ENCODE assay signal across 8 cellular contexts in the genomic region with DNA sequence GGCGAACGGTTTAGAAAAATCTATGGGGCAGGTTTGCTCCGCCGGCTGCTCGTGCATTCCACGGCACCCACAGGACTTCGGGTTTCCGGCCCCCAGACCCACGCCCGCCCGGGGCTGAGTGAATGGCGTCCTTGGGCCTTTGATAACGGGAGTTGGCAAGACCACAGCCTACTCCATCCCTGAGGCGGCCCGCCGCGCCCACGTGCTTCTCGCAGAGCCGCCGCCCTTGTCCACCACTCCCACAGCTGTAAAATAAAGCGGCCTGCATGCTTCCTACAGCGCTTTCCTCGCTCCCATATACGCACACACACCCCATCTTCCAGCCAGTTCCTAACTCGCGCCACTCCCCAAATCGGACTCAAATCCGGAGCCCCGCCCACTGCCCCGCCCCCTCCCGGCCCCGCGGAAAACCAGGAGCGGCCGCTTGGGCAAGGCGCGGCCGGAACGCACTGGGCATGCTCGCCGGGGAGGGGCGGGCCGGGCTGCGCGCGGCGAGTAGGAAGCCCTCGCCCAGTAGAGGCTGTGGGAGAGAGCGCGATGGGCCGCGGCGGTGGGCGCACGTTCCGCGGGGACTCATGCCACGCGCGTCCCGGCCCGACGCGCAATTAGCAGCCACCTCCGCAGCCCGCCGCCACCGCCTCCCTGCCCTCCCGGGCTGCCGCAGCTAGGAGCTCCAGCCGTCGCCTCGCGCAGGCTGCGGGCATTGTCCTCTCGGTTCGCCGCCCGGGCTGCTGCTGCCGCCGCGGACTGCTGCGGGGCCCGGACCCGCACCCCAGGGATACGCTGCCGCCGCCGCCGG. TPM values are rescaled to one million over a fixed set of nuclear protein-coding genes. Genes with fewer than 3 reads are reported as not detected.
DNase-seq lines count a peak whose midpoint lies in the region; ATAC-seq, FAIRE-seq and TF ChIP-seq lines count a peak whose summit lies in the region.

RAP2B (plus strand) TSS at position 513 of the 799 bp plus-strand sequence. CDS start 468 bp downstream, outside the sequence.

- TF ChIP-seq RAD21 in HepG2 (CRISPR knock-in tag; IDR thresholded peaks at IDR 0.05): peak; percentile 33; the same call in 1 of the 2 replicates

- peak within 1 kb of the TSS; percentile 83 for H3K27ac ChIP-seq in HepG2 (ENCODE audit: extremely low read length, insufficient read depth, low read length)

- POLR2A ChIA-PET in HepG2 (lab: Yijun Ruan, JAX): interaction anchor here (0.9 to 2.1 kb wide), 8 partner anchors 8 to 959 kb away, joined by 3 to 15 read pairs (median 4); partner anchors contain the start of gene ARHGEF26

- peak; percentile 51 for ATAC-seq in GM19035 (IDR thresholded peaks at IDR 0.05; ENCODE audit: unreplicated experiment)
- ATAC-seq in HG03342 (IDR thresholded peaks at IDR 0.05; ENCODE audit: unreplicated experiment): peak; percentile 45
- peak; percentile 79 for ATAC-seq in HepG2

- H3K4me3 ChIP-seq in AG10803 (ENCODE audit: low read length) (peak within 1 kb of the TSS; percentile 96), HepG2 (replicated peaks in 1 of 3; ENCODE audit: insufficient read depth in 1 of 3, low read depth in 2 of 3, low read length in 3 of 3) (peak within 1 kb of the TSS; percentile 85 to 94 (median 94))

- H2AFZ ChIP-seq in HepG2 (ENCODE audit: low read length): no peak within 1 kb of the TSS

- H3K27ac Mint-ChIP-seq in dendritic cell treated with granulocyte-macrophage colony-stimulating factor and Interleukin-4, amounts not matched to agents 40 ng/mL and 50 ng/mL, for 4 days: peak within 1 kb of the TSS; percentile 100

- H3K27me3 Mint-ChIP-seq in dendritic cell treated with granulocyte-macrophage colony-stimulating factor and Interleukin-4, amounts not matched to agents 40 ng/mL and 50 ng/mL, for 4 days: no peaks in the 10 kb centered on the region

- H3K9me3 Mint-ChIP-seq in dendritic cell treated with granulocyte-macrophage colony-stimulating factor and Interleukin-4, amounts not matched to agents 40 ng/mL and 50 ng/mL, for 4 days: no peaks in the 10 kb centered on the region

- TF ChIP-seq EP300 in HepG2 (IDR thresholded peaks at IDR 0.05; ENCODE audit: low read depth in 2 of 2, low read length in 2 of 2) (0 out of 4 replicates have a peak, but pooled peaks of 1 of the 2 experiments have one; percentile 6), HepG2 (CRISPR knock-in tag; IDR thresholded peaks at IDR 0.05; ENCODE audit: borderline replicate concordance) (no peak)

- H3K36me3 ChIP-seq in HepG2 (replicated peaks in 1 of 2; ENCODE audit: control insufficient read depth in 1 of 2, insufficient read depth in 2 of 2, low read length in 2 of 2): no peaks in the 10 kb centered on the region

- in situ Hi-C loops in HepG2 (cut with HindIII; ENCODE audit: extremely low pct_ligation_motif_present, low pct_unique_long_range_greater_than_20kb): no loop called here

- under 1% methylated on average over 19 of the region's 91 CpGs for WGBS in HepG2 (ENCODE audit: low lambda C conversion rate)

- no peak for TF ChIP-seq CTCF in AG10803 (conservative IDR thresholded peaks at IDR 0.05; ENCODE audit: low read length)
- no peak for TF ChIP-seq CTCF in HepG2 (CRISPR knock-in tag; IDR thresholded peaks at IDR 0.05)

- CTCF ChIA-PET in HepG2 (lab: Yijun Ruan, JAX; ENCODE audit: low intra/inter-chr PET ratio, low total read pairs): no interaction called here

- BruUV-seq in HepG2 (replicated peaks; lab: Mats Ljungman, UMichigan): no TSS peak

- H3K79me2 ChIP-seq in HepG2 (ENCODE audit: insufficient read depth, low read length): peaks cover 41% of the 10 kb centered on the region

- H3K9ac ChIP-seq in HepG2 (ENCODE audit: insufficient read depth, low read depth, low read length): peak within 1 kb of the TSS; percentile 85

- no peaks in the 10 kb centered on the region; a peak in 1 of 5 replicates for H3K27me3 ChIP-seq in HepG2 (ENCODE audit: control insufficient read depth in 1 of 2, insufficient read depth in 2 of 2, low read length in 2 of 2)

- H3K4me3 Mint-ChIP-seq in dendritic cell treated with granulocyte-macrophage colony-stimulating factor and Interleukin-4, amounts not matched to agents 40 ng/mL and 50 ng/mL, for 4 days: peak within 1 kb of the TSS; percentile 88

- FAIRE-seq in HepG2 (lab: Jason Lieb, UNC): no peak

- peak in 1 of 2 experiments; percentile 65; a peak in 2 of 4 replicates for TF ChIP-seq POLR2A in HepG2 (IDR thresholded peaks at IDR 0.05; ENCODE audit: insufficient read depth in 1 of 2, low read depth in 2 of 2, low read length in 2 of 2)

- H3K36me3 Mint-ChIP-seq in dendritic cell treated with granulocyte-macrophage colony-stimulating factor and Interleukin-4, amounts not matched to agents 40 ng/mL and 50 ng/mL, for 4 days (ENCODE audit: low read depth): peaks cover 56% of the 10 kb centered on the region

- H3K9me3 ChIP-seq in HepG2 (ENCODE audit: low read length): no peaks in the 10 kb centered on the region

- H3K4me1 ChIP-seq in HepG2 (ENCODE audit: insufficient read depth, low read length): peaks cover 57% of the 10 kb centered on the region

- intact Hi-C loops in dendritic cell treated with granulocyte-macrophage colony-stimulating factor and Interleukin-4, amounts not matched to agents 40 ng/mL and 50 ng/mL, for 4 days (cut with micrococcal nuclease): loop anchor here (1.0 to 5.0 kb wide), 3 partner anchors 35 to 127 kb away; no protein-coding TSS in a partner anchor
- intact Hi-C loops in HepG2 (cut with micrococcal nuclease; ENCODE audit: unreplicated experiment): loop anchor here (1.0 to 5.0 kb wide), 5 partner anchors 24 to 435 kb away; no protein-coding TSS in a partner anchor

- peak within 1 kb of the TSS; percentile 97 for H3K4me2 ChIP-seq in HepG2 (ENCODE audit: low read depth, low read length)

- peaks cover 39% of the 10 kb centered on the region for H4K20me1 ChIP-seq in HepG2 (ENCODE audit: insufficient read depth, low read length)

- peaks cover 31% of the 10 kb centered on the region for H3K4me1 Mint-ChIP-seq in dendritic cell treated with granulocyte-macrophage colony-stimulating factor and Interleukin-4, amounts not matched to agents 40 ng/mL and 50 ng/mL, for 4 days (ENCODE audit: low read depth)

- DNase-seq in AG10803 (ENCODE audit: low read depth): peak; percentile 95
- DNase-seq in NCI-H524 treated with DMSO at 0.1 percent for 48 hours (lab: John Stamatoyannopoulos, UW): peak; percentile 76
- DNase-seq in activated CD4-positive, alpha-beta T cell treated with anti-CD3 and anti-CD28 coated beads, Interleukin-2, amount 50 U/mL, for 24 hours (ENCODE audit: low read depth in 1 of 2, low spot score in 1 of 2): peak; percentile 95 to 98
- DNase-seq in HepG2 (ENCODE audit: low spot score): peak; percentile 85
- peak; percentile 96 to 97 for DNase-seq in stimulated activated CD4-positive, alpha-beta T cell treated with anti-CD3 and anti-CD28 coated beads, Interleukin-2, amount 100 ng/mL, for 48 hours

TF ChIP-seq in HepG2, 621 proteins besides CTCF, POLR2A, EP300 and RAD21 (continues in another document):
- TF ChIP-seq TEAD2 (CRISPR knock-in tag; IDR thresholded peaks at IDR 0.05) (peak; percentile 83; the same call in 1 of the 2 replicates), ZNF879 (CRISPR knock-in tag; IDR thresholded peaks at IDR 0.05) (no peak), MTF2 (CRISPR knock-in tag; IDR thresholded peaks at IDR 0.05; ENCODE audit: borderline replicate concordance) (no peak), MAF1 (CRISPR knock-in tag; IDR thresholded peaks at IDR 0.05; ENCODE audit: borderline replicate concordance) (no peak), MAX (IDR thresholded peaks at IDR 0.05) (peak; percentile 93), ZNF382 (CRISPR knock-in tag; IDR thresholded peaks at IDR 0.05; ENCODE audit: borderline replicate concordance) (no peak), RNF2 (conservative IDR thresholded peaks at IDR 0.05; ENCODE audit: low read depth) (peak; percentile 96), FOXK1 (CRISPR knock-in tag; IDR thresholded peaks at IDR 0.05; ENCODE audit: borderline replicate concordance, low read depth) (0 out of 2 replicates have a peak, but pooled peaks have one; percentile 18)
- TF ChIP-seq, protein P1, sequence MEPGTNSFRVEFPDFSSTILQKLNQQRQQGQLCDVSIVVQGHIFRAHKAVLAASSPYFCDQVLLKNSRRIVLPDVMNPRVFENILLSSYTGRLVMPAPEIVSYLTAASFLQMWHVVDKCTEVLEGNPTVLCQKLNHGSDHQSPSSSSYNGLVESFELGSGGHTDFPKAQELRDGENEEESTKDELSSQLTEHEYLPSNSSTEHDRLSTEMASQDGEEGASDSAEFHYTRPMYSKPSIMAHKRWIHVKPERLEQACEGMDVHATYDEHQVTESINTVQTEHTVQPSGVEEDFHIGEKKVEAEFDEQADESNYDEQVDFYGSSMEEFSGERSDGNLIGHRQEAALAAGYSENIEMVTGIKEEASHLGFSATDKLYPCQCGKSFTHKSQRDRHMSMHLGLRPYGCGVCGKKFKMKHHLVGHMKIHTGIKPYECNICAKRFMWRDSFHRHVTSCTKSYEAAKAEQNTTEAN (CRISPR knock-in tag; conservative IDR thresholded peaks at IDR 0.05): peak; percentile 89

RNA-seq across cellular contexts. Expression of gene RAP2B, which starts in this region (rescaled TPM):
- 7.1 and 7.2 TPM in 2 replicates for total RNA-seq in HepG2 (2016; rRNA removed; fragmentation: Illumina TruSeq; extraction: Trizol)
- 1.4 and 1.9 TPM in 2 replicates for total RNA-seq in HepG2 (2016; cell fraction: cytosol; rRNA removed; fragmentation: Illumina TruSeq; extraction: Trizol; ENCODE audit: low read depth)
- 6.7 and 7.3 TPM in 2 replicates for total RNA-seq in HepG2 (2016; cell fraction: insoluble cytoplasmic fraction; rRNA removed; fragmentation: Illumina TruSeq; extraction: Trizol)
- total RNA-seq in HepG2 (2016; cell fraction: membrane; rRNA removed; fragmentation: Illumina TruSeq; extraction: Trizol): 7.5 and 7.8 TPM in 2 replicates
- 5.0 and 5.5 TPM in 2 replicates for total RNA-seq in HepG2 (2016; cell fraction: nucleus; rRNA removed; fragmentation: Illumina TruSeq; extraction: Trizol)
- polyA plus RNA-seq in HepG2 (2011; rRNA removed): 6.1 and 6.4 TPM in 2 replicates
- 5.4 and 6.0 TPM in 2 replicates for polyA plus RNA-seq in HepG2 (2011; cell fraction: cytosol; rRNA removed)
- polyA plus RNA-seq in HepG2 (2011; cell fraction: nucleus; rRNA removed): 6.1 and 7.1 TPM in 2 replicates
- polyA plus RNA-seq in HepG2 (2012): 7.0 and 8.6 TPM in 2 replicates
- 1.1 and 1.2 TPM in 2 replicates for polyA plus RNA-seq in HepG2 (2016; cell fraction: cytosol; fragmentation: Illumina TruSeq; extraction: Trizol; ENCODE audit: low read depth)
- polyA plus RNA-seq in HepG2 (2016; cell fraction: insoluble cytoplasmic fraction; fragmentation: Illumina TruSeq; extraction: Trizol; ENCODE audit: low read depth): 7.0 TPM in 2 replicates
- 5.1 and 5.2 TPM in 2 replicates for polyA plus RNA-seq in HepG2 (2016; cell fraction: membrane; fragmentation: Illumina TruSeq; extraction: Trizol; ENCODE audit: low read depth)
- 4.5 and 5.1 TPM in 2 replicates for polyA plus RNA-seq in HepG2 (2016; cell fraction: nucleus; fragmentation: Illumina TruSeq; extraction: Trizol; ENCODE audit: insufficient read depth, low read depth)
- 9.6 and 21.8 TPM in 2 replicates for polyA minus RNA-seq in HepG2 (2011; rRNA and poly(A)+ RNA removed; ENCODE audit: low replicate concordance)
- polyA minus RNA-seq in HepG2 (2011; cell fraction: cytosol; rRNA and poly(A)+ RNA removed): 12.2 and 14.8 TPM in 2 replicates
- 18.2 and 20.6 TPM in 2 replicates for polyA minus RNA-seq in HepG2 (2011; cell fraction: nucleus; rRNA and poly(A)+ RNA removed)

Comparison
In these comparisons a context has a peak if more than half of its experiments do, and no peak if none do; other contexts are left out.
1. Peak in every context shown above with its lines: DNase-seq, ATAC-seq, H3K4me3 ChIP-seq and H3K27ac ChIP-seq.